In genomic region chr5:166962470-166962869, GRCh38 we compare ENCODE assay signal across 28 cellular contexts. TPM values are rescaled to one million over a fixed set of nuclear protein-coding genes. Genes with fewer than 3 reads are reported as not detected.
DNase-seq lines count a peak whose midpoint lies in the region; ATAC-seq, FAIRE-seq and TF ChIP-seq lines count a peak whose summit lies in the region.
"Had no signal": no experiment of that assay in that cellular context is flagged by ENCODE, and none has a peak within 500 bp of the region (broad histone marks: within the 10 kb centered on the region; RNA-seq: fewer than 3 reads in every experiment).

No MANE protein-coding gene starts in this region.

- POLR2A ChIA-PET in WTC11 (lab: Charles Lee) = no interaction called here

- 47 to 50% methylated on average over 9 of the region's 9 CpGs for WGBS in endodermal cell (ENCODE audit: insufficient coverage in 1 of 2, insufficient read length in 1 of 2), 2 experiments
- 32% methylated on average over 9 of the region's 9 CpGs for WGBS in hepatocyte (ENCODE audit: low lambda C conversion rate, missing lambda C conversion rate)
- WGBS in pancreas, 2 donors = 37 to 51% methylated on average over 9 of the region's 9 CpGs

- H3K36me3 Mint-ChIP-seq in WTC11 = no peaks in the 10 kb centered on the region
- H3K36me3 Mint-ChIP-seq in endodermal cell (ENCODE audit: low read depth) = no peaks in the 10 kb centered on the region
- H3K36me3 Mint-ChIP-seq: naive thymus-derived CD8-positive, alpha-beta T cell; stimulated activated naive B cell treated with anti-CD40 and anti-IgM and Interleukin-4, amounts not matched to agents 10 μg/mL and 1 μg/mL and 100 μg/mL, for 72 hours; type B pancreatic cell had no signal

- no peak overlapping the region for H3K27ac ChIP-seq in endodermal cell (ENCODE audit: low read depth, low read length)
- no peak overlapping the region for H3K27ac ChIP-seq in hepatocyte
- H3K27ac ChIP-seq in pancreas = no peak overlapping the region
- H3K27ac ChIP-seq: BLaER1 treated with 17β-estradiol and CSF1 and Interleukin-3, amounts not matched to agents 10 nM and 100 nM; gastrocnemius medialis; skin epidermis had no signal

- TF ChIP-seq CTCF in WTC11 (IDR thresholded peaks at IDR 0.05) = no peak
- TF ChIP-seq CTCF in endodermal cell (conservative IDR thresholded peaks at IDR 0.05) = no peak
- no peak for TF ChIP-seq CTCF in hepatocyte (IDR thresholded peaks at IDR 0.05; ENCODE audit: poor library complexity)
- no peak for TF ChIP-seq CTCF in pancreas (IDR thresholded peaks at IDR 0.05)

- H3K36me3 ChIP-seq in endodermal cell (ENCODE audit: control insufficient read depth, insufficient read depth, low read length) = no peaks in the 10 kb centered on the region
- no peaks in the 10 kb centered on the region for H3K36me3 ChIP-seq in hepatocyte (replicated peaks; ENCODE audit: insufficient read depth, low read depth)
- H3K36me3 ChIP-seq in pancreas = no peaks in the 10 kb centered on the region
- H3K36me3 ChIP-seq: BLaER1 treated with 17β-estradiol and CSF1 and Interleukin-3, amounts not matched to agents 10 nM and 100 nM; gastrocnemius medialis had no signal

- CTCF ChIA-PET in WTC11 (lab: Charles Lee) = interaction anchor here (1.1 to 2.7 kb wide), 4 partner anchors 10 to 282 kb away, joined by 3 to 15 read pairs (median 10); partner anchors contain the start of gene TENM2

- intact Hi-C loops in pancreas (cut with DNase I) (no loop called here), posterior cingulate gyrus (cut with DNase I) (no loop called here)

- H3K27me3 ChIP-seq in endodermal cell (ENCODE audit: control insufficient read depth, insufficient read depth, low read length, poor library complexity, severe bottlenecking) = no peaks in the 10 kb centered on the region
- H3K27me3 ChIP-seq in hepatocyte = no peaks in the 10 kb centered on the region
- H3K27me3 ChIP-seq in pancreas = no peaks in the 10 kb centered on the region
- H3K27me3 ChIP-seq: BLaER1 treated with 17β-estradiol and CSF1 and Interleukin-3, amounts not matched to agents 10 nM and 100 nM; gastrocnemius medialis had no signal

- no peak for FAIRE-seq in pancreas (lab: Jason Lieb, UNC)
- FAIRE-seq: colon, G401.6 had no signal

- DNase-seq in WTC11 (ENCODE audit: low spot score) = no peak
- peak; percentile 59 for DNase-seq in endodermal cell
- peak; percentile 7 for DNase-seq in hepatocyte (ENCODE audit: low spot score)
- DNase-seq in pancreas = no peak
- no peak for DNase-seq in NCI-H128 (lab: John Stamatoyannopoulos, UW; ENCODE audit: unreplicated experiment)
- no peak for DNase-seq in OCI-M1 (lab: John Stamatoyannopoulos, UW)
- DNase-seq in Ammon's horn (ENCODE audit: low spot score) = no peak
- no peak for DNase-seq in posterior cingulate gyrus
- DNase-seq: activated CD4-positive, alpha-beta T cell treated with anti-CD3 and anti-CD28 coated beads, Interleukin-2, amount 50 U/mL, for 4 hours; activated naive CD4-positive, alpha-beta T cell treated with Interleukin-2 at 50 U/mL for 16 hours; DMS53; gastrocnemius medialis; hippocampal formation; Kasumi-1; MV-4-11; naive thymus-derived CD8-positive, alpha-beta T cell; NCI-H146; PC-3; SK-N-SH; stimulated activated naive B cell treated with anti-CD40 and anti-IgM and Interleukin-4, amounts not matched to agents 10 μg/mL and 1 μg/mL and 100 μg/mL, for 72 hours had no signal

- H3K27ac Mint-ChIP-seq in WTC11 = no peak overlapping the region
- peak overlapping the region; percentile 6 for H3K27ac Mint-ChIP-seq in endodermal cell
- H3K27ac Mint-ChIP-seq: stimulated activated naive B cell treated with anti-CD40 and anti-IgM and Interleukin-4, amounts not matched to agents 10 μg/mL and 1 μg/mL and 100 μg/mL, for 72 hours; type B pancreatic cell had no signal

- no peak overlapping the region for H2AFZ ChIP-seq in hepatocyte

- H3K4me1 Mint-ChIP-seq in WTC11 = peaks cover 24% of the 10 kb centered on the region
- peaks cover 25% of the 10 kb centered on the region for H3K4me1 Mint-ChIP-seq in endodermal cell
- H3K4me1 Mint-ChIP-seq: naive thymus-derived CD8-positive, alpha-beta T cell; stimulated activated naive B cell treated with anti-CD40 and anti-IgM and Interleukin-4, amounts not matched to agents 10 μg/mL and 1 μg/mL and 100 μg/mL, for 72 hours had no signal

- H3K4me1 ChIP-seq in endodermal cell (ENCODE audit: control insufficient read depth, insufficient read depth, low read length) = peaks cover 10% of the 10 kb centered on the region
- H3K4me1 ChIP-seq in hepatocyte (ENCODE audit: insufficient read depth) = no peaks in the 10 kb centered on the region
- no peaks in the 10 kb centered on the region for H3K4me1 ChIP-seq in pancreas
- H3K4me1 ChIP-seq: BLaER1 treated with 17β-estradiol and CSF1 and Interleukin-3, amounts not matched to agents 10 nM and 100 nM; gastrocnemius medialis had no signal

- H3K4me3 Mint-ChIP-seq in WTC11 = no peak overlapping the region; the same call in 1 of the 2 replicates
- peak overlapping the region; percentile 3 for H3K4me3 Mint-ChIP-seq in endodermal cell
- H3K4me3 Mint-ChIP-seq: naive thymus-derived CD8-positive, alpha-beta T cell; stimulated activated naive B cell treated with anti-CD40 and anti-IgM and Interleukin-4, amounts not matched to agents 10 μg/mL and 1 μg/mL and 100 μg/mL, for 72 hours; type B pancreatic cell had no signal

- ATAC-seq in WTC11 (peak; percentile 34; the same call in 1 of the 2 replicates), pancreas (peak; percentile 28 to 66 (median 52))
- ATAC-seq: gastrocnemius medialis; HCT116; left lobe of liver; naive thymus-derived CD8-positive, alpha-beta T cell; PC-3; stimulated activated naive B cell treated with anti-CD40 and anti-IgM and Interleukin-4, amounts not matched to agents 10 μg/mL and 1 μg/mL and 100 μg/mL, for 72 hours had no signal

- H3K79me2 ChIP-seq in hepatocyte = no peaks in the 10 kb centered on the region

- H3K9me3 Mint-ChIP-seq in WTC11 (0 out of 2 replicates have a peak, but pooled peaks cover 3% of the 10 kb centered on the region), endodermal cell (peaks cover 6% of the 10 kb centered on the region)
- H3K9me3 Mint-ChIP-seq: type B pancreatic cell had no signal

- peak overlapping the region; percentile 7 for H3K4me3 ChIP-seq in endodermal cell (ENCODE audit: low read length)
- no peak overlapping the region for H3K4me3 ChIP-seq in hepatocyte
- no peak overlapping the region for H3K4me3 ChIP-seq in pancreas
- H3K4me3 ChIP-seq: BLaER1 treated with 17β-estradiol and CSF1 and Interleukin-3, amounts not matched to agents 10 nM and 100 nM; gastrocnemius medialis; skin epidermis had no signal

- H4K20me1 ChIP-seq in hepatocyte (ENCODE audit: insufficient read depth, poor library complexity, severe bottlenecking) = no peaks in the 10 kb centered on the region
- H4K20me1 ChIP-seq: BLaER1 treated with 17β-estradiol and CSF1 and Interleukin-3, amounts not matched to agents 10 nM and 100 nM had no signal

- no peaks in the 10 kb centered on the region for H3K9me3 ChIP-seq in endodermal cell (ENCODE audit: control insufficient read depth, low read length)
- H3K9me3 ChIP-seq in hepatocyte (ENCODE audit: low read depth) = no peaks in the 10 kb centered on the region
- H3K9me3 ChIP-seq in pancreas = no peaks in the 10 kb centered on the region
- H3K9me3 ChIP-seq: BLaER1 treated with 17β-estradiol and CSF1 and Interleukin-3, amounts not matched to agents 10 nM and 100 nM; gastrocnemius medialis; SK-N-SH had no signal

- no peaks in the 10 kb centered on the region; the same call in 1 of the 2 replicates for H3K27me3 Mint-ChIP-seq in WTC11 (ENCODE audit: low read depth)
- H3K27me3 Mint-ChIP-seq in endodermal cell (ENCODE audit: insufficient read depth) = no peaks in the 10 kb centered on the region
- H3K27me3 Mint-ChIP-seq: naive thymus-derived CD8-positive, alpha-beta T cell; stimulated activated naive B cell treated with anti-CD40 and anti-IgM and Interleukin-4, amounts not matched to agents 10 μg/mL and 1 μg/mL and 100 μg/mL, for 72 hours had no signal

- H3K9me2 ChIP-seq in hepatocyte (replicated peaks; ENCODE audit: insufficient read depth) = no peaks in the 10 kb centered on the region
- H3K9me2 ChIP-seq: SK-N-SH had no signal

- H3K9ac ChIP-seq in endodermal cell (ENCODE audit: extremely low read depth, low read length, poor library complexity, severe bottlenecking) = no peak overlapping the region
- H3K9ac ChIP-seq: BLaER1 treated with 17β-estradiol and CSF1 and Interleukin-3, amounts not matched to agents 10 nM and 100 nM; SK-N-SH had no signal

- peak overlapping the region; percentile 48 for H3K4me2 ChIP-seq in hepatocyte
- H3K4me2 ChIP-seq: BLaER1 treated with 17β-estradiol and CSF1 and Interleukin-3, amounts not matched to agents 10 nM and 100 nM; SK-N-SH had no signal

TF ChIP-seq in WTC11, 78 proteins besides CTCF, POLR2A, EP300 and RAD21 (continues in another document):
- TF ChIP-seq RELA (CRISPR knock-in tag; IDR thresholded peaks at IDR 0.05; ENCODE audit: borderline replicate concordance) (no peak), NFYB (CRISPR knock-in tag; conservative IDR thresholded peaks at IDR 0.05; ENCODE audit: low read depth) (no peak), ZNF512 (CRISPR knock-in tag; IDR thresholded peaks at IDR 0.05; ENCODE audit: borderline replicate concordance) (no peak), RORB (CRISPR knock-in tag; IDR thresholded peaks at IDR 0.05) (no peak), ZNF423 (CRISPR knock-in tag; IDR thresholded peaks at IDR 0.05) (no peak)

RNA-seq across cellular contexts. Expression of gene TENM2, which starts 16.4 kb away (rescaled TPM):
- total RNA-seq in WTC11 (2021) (0.69 to 1.6 TPM (median 1.4 TPM) in 3 replicates), endodermal cell (1 to 10 TPM; 1.4 to 4.3 TPM), hepatocyte (0.92 and 1.6 TPM in 2 replicates), pancreas (1 to 10 TPM in 1 of 6 donors, under 1 TPM in 5; 0.09 to 1.0 (median 0.29) TPM)
- 13.6 TPM for polyA plus RNA-seq in endodermal cell (2013, experiment 1 of 2)
- 11.1 TPM for polyA plus RNA-seq in endodermal cell (2013, experiment 2 of 2)
- polyA plus RNA-seq in hepatocyte (0.96 and 0.98 TPM in 2 replicates), pancreas (under 1 TPM; 0.15 to 0.82 TPM)
- total RNA-seq: naive thymus-derived CD8-positive, alpha-beta T cell; T-helper 1 cell treated with Interleukin-12 subunit alpha and Interleukin-12 subunit beta and Interleukin-4 antibody, amounts not matched to agents 30 ng/mL and 1 ng/mL, for 36 hours had no signal
- polyA plus RNA-seq: naive thymus-derived CD8-positive, alpha-beta T cell had no signal

Comparison
In these comparisons a context has a peak if more than half of its experiments do, and no peak if none do; other contexts are left out.
1. DNase-seq: peak in endodermal cell (single experiment) and hepatocyte (single experiment); none in WTC11 (single experiment), pancreas (0 of 6), NCI-H128 (single experiment), OCI-M1 (single experiment), Ammon's horn (single experiment) and posterior cingulate gyrus (0 of 10).